ENCODE assay signal across 27 cellular contexts in the genomic region with DNA sequence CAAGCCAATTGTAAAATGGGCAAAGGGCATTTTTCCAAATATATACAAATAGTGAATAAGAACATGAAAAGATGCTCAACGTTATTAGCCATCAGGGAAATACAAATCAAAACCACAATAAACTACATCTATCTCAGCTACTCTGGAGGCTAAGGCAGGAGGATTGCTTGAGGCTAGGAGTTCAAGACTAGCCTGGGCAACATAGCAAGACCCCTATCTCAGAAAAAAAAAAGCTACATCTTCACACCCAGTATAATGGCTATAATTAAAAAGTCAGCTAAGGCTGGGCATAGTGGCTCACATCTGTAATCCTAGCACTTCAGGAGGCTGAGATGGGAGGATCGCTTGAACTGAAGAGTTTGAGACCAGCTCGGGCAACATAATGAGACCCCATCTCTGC. TPM values are rescaled to one million over a fixed set of nuclear protein-coding genes. Genes with fewer than 3 reads are reported as not detected.
"Had no signal": no experiment of that assay in that cellular context is flagged by ENCODE, and none has a peak within 500 bp of the region (broad histone marks: within the 10 kb centered on the region; RNA-seq: fewer than 3 reads in every experiment).

No MANE protein-coding gene starts in this region.

- H3K4me1 ChIP-seq: suprapubic skin, testis, thyroid gland, tibial nerve, transverse colon, upper lobe of right lung, uterus, vagina had no signal

- ATAC-seq: stimulated activated effector memory CD8-positive, alpha-beta T cell treated with anti-CD3 and anti-CD28 coated beads, Interleukin-12 subunit alpha, Interleukin-12 subunit beta, amount 100 ng/mL, for 72 hours; stimulated activated memory B cell treated with anti-CD40 and anti-IgM and Interleukin-4, amounts not matched to agents 10 μg/mL and 1 μg/mL and 100 μg/mL, for 72 hours; stimulated activated naive B cell treated with anti-CD40 and anti-IgM and Interleukin-4, amounts not matched to agents 10 μg/mL and 1 μg/mL and 100 μg/mL, for 72 hours; stimulated activated naive CD8-positive, alpha-beta T cell treated with anti-CD3 and anti-CD28 coated beads, Interleukin-15, amount 100 ng/mL, for 72 hours; stimulated activated naive CD8-positive, alpha-beta T cell treated with anti-CD3 and anti-CD28 coated beads, Interleukin-15, Interleukin-2, amounts not matched to agents 100 U/mL and 50 U/mL, for 24 hours; upper lobe of right lung had no signal

- H3K36me3 ChIP-seq: stomach, suprapubic skin, thoracic aorta, thyroid gland, tibial artery, tibial nerve, transverse colon, upper lobe of left lung, upper lobe of right lung, uterus, vagina had no signal

- H3K4me3 ChIP-seq: stomach, suprapubic skin, testis, thoracic aorta, thyroid gland, tibial artery, tibial nerve, transverse colon, upper lobe of left lung, upper lobe of right lung, uterus, vagina had no signal

- H3K27me3 ChIP-seq: stomach, suprapubic skin, testis, thyroid gland, tibial artery, tibial nerve, transverse colon, upper lobe of left lung, upper lobe of right lung, uterus, vagina had no signal

- H3K27ac ChIP-seq: stomach, suprapubic skin, testis, thoracic aorta, thyroid gland, tibial artery, tibial nerve, transverse colon, upper lobe of left lung, upper lobe of right lung, uterus, vagina had no signal

- H3K9me3 ChIP-seq: stomach, suprapubic skin, testis, thoracic aorta, thyroid gland, tibial artery, tibial nerve, transverse colon, upper lobe of left lung, upper lobe of right lung, uterus, vagina had no signal

- DNase-seq: stimulated activated CD4-positive, alpha-beta T cell treated with anti-CD3 and anti-CD28 coated beads, Interleukin-2, amount 100 ng/mL, for 48 hours; stimulated activated CD4-positive, alpha-beta T cell treated with anti-CD3 and anti-CD28 coated beads, Interleukin-4, amount 100 ng/mL, for 1 hour; stimulated activated CD4-positive, alpha-beta T cell treated with anti-CD3 and anti-CD28 coated beads, Interleukin-4, amount 100 ng/mL, for 24 hours; stimulated activated CD4-positive, alpha-beta T cell treated with anti-CD3 and anti-CD28 coated beads, Interleukin-4, amount 100 ng/mL, for 4 hours; stimulated activated CD8-positive, alpha-beta memory T cell treated with anti-CD3 and anti-CD28 coated beads, Interleukin-4, amount 100 ng/mL, for 48 hours; stimulated activated naive B cell treated with anti-CD40 and anti-IgM and Interleukin-4, amounts not matched to agents 10 μg/mL and 1 μg/mL and 100 μg/mL, for 72 hours; stimulated activated naive CD4-positive, alpha-beta T cell; stimulated activated naive CD4-positive, alpha-beta T cell treated with Interleukin-2 at 50 U/mL for 16 hours; stimulated activated naive CD8-positive, alpha-beta T cell treated with anti-CD3 and anti-CD28 coated beads, Interleukin-15, amount 100 ng/mL, for 72 hours; stimulated activated naive CD8-positive, alpha-beta T cell treated with anti-CD3 and anti-CD28 coated beads, Interleukin-15, Interleukin-2, amounts not matched to agents 100 U/mL and 50 U/mL, for 24 hours; stomach; substantia nigra; testis; thyroid gland; tibial artery; transverse colon; trophoblast cell; upper lobe of left lung; upper lobe of right lung; uterus had no signal

- FAIRE-seq: urothelium cell line had no signal

RNA-seq across cellular contexts. Expression of a gene that starts 53.3 kb away (rescaled TPM):
- total RNA-seq: vagina had no signal
